ENCODE assay signal across 2 cellular contexts in the genomic region with DNA sequence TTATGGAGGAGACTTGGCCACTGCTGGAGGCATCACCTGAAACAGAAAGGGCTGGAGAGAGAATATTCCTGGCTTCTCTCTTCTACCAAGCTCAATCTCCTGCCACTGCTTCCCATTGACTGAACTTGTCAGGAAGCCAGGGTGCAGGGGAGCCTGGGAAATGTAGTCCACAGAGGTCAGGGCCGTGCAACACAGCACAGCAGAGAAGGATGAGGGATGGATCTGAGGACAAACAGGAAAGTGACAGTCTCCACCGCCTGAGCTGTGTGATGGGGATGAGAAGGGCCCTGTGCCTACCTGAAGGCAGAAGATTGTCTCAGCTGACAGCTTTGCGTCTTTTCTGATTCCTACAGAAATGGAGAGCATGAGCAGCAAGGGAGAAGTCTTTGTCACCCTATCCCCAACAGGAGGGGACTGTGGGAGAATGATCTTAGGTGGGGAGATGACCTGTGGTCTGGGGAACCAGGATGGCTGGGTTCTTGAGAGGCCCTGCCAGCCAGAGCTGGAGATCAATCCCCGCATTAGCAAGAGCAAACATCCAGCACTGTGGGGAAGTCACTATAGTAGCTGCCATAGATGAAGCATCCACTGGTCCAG.
TF ChIP-seq lines count a peak whose summit lies in the region.

No MANE protein-coding gene starts in this region.

TF ChIP-seq in IMR-90, 13 proteins besides CTCF, POLR2A, EP300 and RAD21:
- TF ChIP-seq, protein P1, sequence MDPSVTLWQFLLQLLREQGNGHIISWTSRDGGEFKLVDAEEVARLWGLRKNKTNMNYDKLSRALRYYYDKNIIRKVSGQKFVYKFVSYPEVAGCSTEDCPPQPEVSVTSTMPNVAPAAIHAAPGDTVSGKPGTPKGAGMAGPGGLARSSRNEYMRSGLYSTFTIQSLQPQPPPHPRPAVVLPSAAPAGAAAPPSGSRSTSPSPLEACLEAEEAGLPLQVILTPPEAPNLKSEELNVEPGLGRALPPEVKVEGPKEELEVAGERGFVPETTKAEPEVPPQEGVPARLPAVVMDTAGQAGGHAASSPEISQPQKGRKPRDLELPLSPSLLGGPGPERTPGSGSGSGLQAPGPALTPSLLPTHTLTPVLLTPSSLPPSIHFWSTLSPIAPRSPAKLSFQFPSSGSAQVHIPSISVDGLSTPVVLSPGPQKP (IDR thresholded peaks at IDR 0.05; ENCODE audit: borderline replicate concordance, low read depth, low read length): no peak
- no peak for TF ChIP-seq MAFK (IDR thresholded peaks at IDR 0.05; ENCODE audit: low read depth, low read length)
- no peak for TF ChIP-seq MAZ (IDR thresholded peaks at IDR 0.05; ENCODE audit: borderline replicate concordance, low read depth, low read length)
- TF ChIP-seq MXI1 (IDR thresholded peaks at IDR 0.05; ENCODE audit: borderline replicate concordance, low read depth, low read length): no peak
- TF ChIP-seq BHLHE40 (IDR thresholded peaks at IDR 0.05; ENCODE audit: low read depth, low read length): no peak
- TF ChIP-seq, protein P2, sequence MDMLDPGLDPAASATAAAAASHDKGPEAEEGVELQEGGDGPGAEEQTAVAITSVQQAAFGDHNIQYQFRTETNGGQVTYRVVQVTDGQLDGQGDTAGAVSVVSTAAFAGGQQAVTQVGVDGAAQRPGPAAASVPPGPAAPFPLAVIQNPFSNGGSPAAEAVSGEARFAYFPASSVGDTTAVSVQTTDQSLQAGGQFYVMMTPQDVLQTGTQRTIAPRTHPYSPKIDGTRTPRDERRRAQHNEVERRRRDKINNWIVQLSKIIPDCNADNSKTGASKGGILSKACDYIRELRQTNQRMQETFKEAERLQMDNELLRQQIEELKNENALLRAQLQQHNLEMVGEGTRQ (IDR thresholded peaks at IDR 0.05; ENCODE audit: low read depth, low read length): no peak
- no peak for TF ChIP-seq FOS (IDR thresholded peaks at IDR 0.05; ENCODE audit: low read depth, low read length)
- no peak for TF ChIP-seq RFX5 (IDR thresholded peaks at IDR 0.05; ENCODE audit: low read depth, low read length)

TF ChIP-seq in HepG2, 621 proteins besides CTCF, POLR2A, EP300 and RAD21 (continues in another document):
- TF ChIP-seq FOXJ3 (CRISPR knock-in tag; IDR thresholded peaks at IDR 0.05; ENCODE audit: borderline replicate concordance): no peak
- TF ChIP-seq SOX5 (CRISPR knock-in tag; IDR thresholded peaks at IDR 0.05; ENCODE audit: borderline replicate concordance): peak; percentile 61
- TF ChIP-seq THYN1 (CRISPR knock-in tag; IDR thresholded peaks at IDR 0.05; ENCODE audit: borderline replicate concordance, low read depth): 0 out of 2 replicates have a peak, but pooled peaks have one; percentile 25
- TF ChIP-seq, protein P3, sequence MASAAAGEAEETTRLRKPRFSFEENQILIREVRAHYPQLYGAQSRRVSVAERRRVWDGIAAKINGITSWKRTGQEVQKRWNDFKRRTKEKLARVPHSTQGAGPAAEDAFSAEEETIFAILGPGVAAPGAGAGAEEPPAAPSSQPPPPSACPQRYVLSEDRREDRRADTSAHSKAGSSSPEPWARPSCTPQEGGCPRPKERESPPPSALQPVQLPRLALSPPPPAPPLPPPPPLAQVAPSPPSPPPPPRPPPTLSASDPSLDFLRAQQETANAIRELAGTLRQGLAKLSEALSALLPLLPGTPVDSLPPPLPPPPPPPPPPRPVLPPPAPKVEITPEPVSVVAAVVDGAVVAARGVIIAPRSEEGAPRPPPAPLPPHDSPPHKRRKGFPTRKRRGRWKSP (CRISPR knock-in tag; IDR thresholded peaks at IDR 0.05): no peak
- TF ChIP-seq, protein P4, sequence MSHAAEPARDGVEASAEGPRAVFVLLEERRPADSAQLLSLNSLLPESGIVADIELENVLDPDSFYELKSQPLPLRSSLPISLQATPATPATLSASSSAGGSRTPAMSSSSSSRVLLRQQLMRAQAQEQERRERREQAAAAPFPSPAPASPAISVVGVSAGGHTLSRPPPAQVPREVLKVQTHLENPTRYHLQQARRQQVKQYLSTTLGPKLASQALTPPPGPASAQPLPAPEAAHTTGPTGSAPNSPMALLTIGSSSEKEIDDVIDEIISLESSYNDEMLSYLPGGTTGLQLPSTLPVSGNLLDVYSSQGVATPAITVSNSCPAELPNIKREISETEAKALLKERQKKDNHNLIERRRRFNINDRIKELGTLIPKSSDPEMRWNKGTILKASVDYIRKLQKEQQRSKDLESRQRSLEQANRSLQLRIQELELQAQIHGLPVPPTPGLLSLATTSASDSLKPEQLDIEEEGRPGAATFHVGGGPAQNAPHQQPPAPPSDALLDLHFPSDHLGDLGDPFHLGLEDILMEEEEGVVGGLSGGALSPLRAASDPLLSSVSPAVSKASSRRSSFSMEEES (CRISPR knock-in tag; IDR thresholded peaks at IDR 0.05): 0 out of 2 replicates have a peak, but pooled peaks have one; percentile 47
- TF ChIP-seq, protein P5, sequence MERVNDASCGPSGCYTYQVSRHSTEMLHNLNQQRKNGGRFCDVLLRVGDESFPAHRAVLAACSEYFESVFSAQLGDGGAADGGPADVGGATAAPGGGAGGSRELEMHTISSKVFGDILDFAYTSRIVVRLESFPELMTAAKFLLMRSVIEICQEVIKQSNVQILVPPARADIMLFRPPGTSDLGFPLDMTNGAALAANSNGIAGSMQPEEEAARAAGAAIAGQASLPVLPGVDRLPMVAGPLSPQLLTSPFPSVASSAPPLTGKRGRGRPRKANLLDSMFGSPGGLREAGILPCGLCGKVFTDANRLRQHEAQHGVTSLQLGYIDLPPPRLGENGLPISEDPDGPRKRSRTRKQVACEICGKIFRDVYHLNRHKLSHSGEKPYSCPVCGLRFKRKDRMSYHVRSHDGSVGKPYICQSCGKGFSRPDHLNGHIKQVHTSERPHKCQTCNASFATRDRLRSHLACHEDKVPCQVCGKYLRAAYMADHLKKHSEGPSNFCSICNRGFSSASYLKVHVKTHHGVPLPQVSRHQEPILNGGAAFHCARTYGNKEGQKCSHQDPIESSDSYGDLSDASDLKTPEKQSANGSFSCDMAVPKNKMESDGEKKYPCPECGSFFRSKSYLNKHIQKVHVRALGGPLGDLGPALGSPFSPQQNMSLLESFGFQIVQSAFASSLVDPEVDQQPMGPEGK (CRISPR knock-in tag; IDR thresholded peaks at IDR 0.05): peak; percentile 50
- TF ChIP-seq, protein P6, sequence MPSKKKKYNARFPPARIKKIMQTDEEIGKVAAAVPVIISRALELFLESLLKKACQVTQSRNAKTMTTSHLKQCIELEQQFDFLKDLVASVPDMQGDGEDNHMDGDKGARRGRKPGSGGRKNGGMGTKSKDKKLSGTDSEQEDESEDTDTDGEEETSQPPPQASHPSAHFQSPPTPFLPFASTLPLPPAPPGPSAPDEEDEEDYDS (CRISPR knock-in tag; IDR thresholded peaks at IDR 0.05): 0 out of 2 replicates have a peak, but pooled peaks have one; percentile 9
- TF ChIP-seq, protein P7, sequence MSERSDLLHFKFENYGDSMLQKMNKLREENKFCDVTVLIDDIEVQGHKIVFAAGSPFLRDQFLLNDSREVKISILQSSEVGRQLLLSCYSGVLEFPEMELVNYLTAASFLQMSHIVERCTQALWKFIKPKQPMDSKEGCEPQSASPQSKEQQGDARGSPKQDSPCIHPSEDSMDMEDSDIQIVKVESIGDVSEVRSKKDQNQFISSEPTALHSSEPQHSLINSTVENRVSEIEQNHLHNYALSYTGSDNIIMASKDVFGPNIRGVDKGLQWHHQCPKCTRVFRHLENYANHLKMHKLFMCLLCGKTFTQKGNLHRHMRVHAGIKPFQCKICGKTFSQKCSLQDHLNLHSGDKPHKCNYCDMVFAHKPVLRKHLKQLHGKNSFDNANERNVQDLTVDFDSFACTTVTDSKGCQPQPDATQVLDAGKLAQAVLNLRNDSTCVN (CRISPR knock-in tag; IDR thresholded peaks at IDR 0.05; ENCODE audit: borderline replicate concordance): peak; percentile 66; the same call in 1 of the 2 replicates
- TF ChIP-seq CBFB (CRISPR knock-in tag; IDR thresholded peaks at IDR 0.05): 0 out of 2 replicates have a peak, but pooled peaks have one; percentile 48
- 0 out of 2 replicates have a peak, but pooled peaks have one; percentile 17 for TF ChIP-seq ZNF605 (CRISPR knock-in tag; IDR thresholded peaks at IDR 0.05)
- TF ChIP-seq, protein P8, sequence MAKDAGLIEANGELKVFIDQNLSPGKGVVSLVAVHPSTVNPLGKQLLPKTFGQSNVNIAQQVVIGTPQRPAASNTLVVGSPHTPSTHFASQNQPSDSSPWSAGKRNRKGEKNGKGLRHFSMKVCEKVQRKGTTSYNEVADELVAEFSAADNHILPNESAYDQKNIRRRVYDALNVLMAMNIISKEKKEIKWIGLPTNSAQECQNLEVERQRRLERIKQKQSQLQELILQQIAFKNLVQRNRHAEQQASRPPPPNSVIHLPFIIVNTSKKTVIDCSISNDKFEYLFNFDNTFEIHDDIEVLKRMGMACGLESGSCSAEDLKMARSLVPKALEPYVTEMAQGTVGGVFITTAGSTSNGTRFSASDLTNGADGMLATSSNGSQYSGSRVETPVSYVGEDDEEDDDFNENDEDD (CRISPR knock-in tag; IDR thresholded peaks at IDR 0.05; ENCODE audit: borderline replicate concordance): no peak
- peak; percentile 40; the same call in 1 of the 2 replicates for TF ChIP-seq NR2F2 (IDR thresholded peaks at IDR 0.05; ENCODE audit: borderline replicate concordance, low read depth)
- no peak for TF ChIP-seq TGIF2 (CRISPR knock-in tag; IDR thresholded peaks at IDR 0.05)
- TF ChIP-seq, protein P9, sequence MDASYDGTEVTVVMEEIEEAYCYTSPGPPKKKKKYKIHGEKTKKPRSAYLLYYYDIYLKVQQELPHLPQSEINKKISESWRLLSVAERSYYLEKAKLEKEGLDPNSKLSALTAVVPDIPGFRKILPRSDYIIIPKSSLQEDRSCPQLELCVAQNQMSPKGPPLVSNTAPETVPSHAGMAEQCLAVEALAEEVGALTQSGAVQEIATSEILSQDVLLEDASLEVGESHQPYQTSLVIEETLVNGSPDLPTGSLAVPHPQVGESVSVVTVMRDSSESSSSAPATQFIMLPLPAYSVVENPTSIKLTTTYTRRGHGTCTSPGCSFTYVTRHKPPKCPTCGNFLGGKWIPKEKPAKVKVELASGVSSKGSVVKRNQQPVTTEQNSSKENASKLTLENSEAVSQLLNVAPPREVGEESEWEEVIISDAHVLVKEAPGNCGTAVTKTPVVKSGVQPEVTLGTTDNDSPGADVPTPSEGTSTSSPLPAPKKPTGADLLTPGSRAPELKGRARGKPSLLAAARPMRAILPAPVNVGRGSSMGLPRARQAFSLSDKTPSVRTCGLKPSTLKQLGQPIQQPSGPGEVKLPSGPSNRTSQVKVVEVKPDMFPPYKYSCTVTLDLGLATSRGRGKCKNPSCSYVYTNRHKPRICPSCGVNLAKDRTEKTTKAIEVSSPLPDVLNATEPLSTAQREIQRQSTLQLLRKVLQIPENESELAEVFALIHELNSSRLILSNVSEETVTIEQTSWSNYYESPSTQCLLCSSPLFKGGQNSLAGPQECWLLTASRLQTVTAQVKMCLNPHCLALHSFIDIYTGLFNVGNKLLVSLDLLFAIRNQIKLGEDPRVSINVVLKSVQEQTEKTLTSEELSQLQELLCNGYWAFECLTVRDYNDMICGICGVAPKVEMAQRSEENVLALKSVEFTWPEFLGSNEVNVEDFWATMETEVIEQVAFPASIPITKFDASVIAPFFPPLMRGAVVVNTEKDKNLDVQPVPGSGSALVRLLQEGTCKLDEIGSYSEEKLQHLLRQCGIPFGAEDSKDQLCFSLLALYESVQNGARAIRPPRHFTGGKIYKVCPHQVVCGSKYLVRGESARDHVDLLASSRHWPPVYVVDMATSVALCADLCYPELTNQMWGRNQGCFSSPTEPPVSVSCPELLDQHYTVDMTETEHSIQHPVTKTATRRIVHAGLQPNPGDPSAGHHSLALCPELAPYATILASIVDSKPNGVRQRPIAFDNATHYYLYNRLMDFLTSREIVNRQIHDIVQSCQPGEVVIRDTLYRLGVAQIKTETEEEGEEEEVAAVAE (CRISPR knock-in tag; IDR thresholded peaks at IDR 0.05; ENCODE audit: borderline replicate concordance): peak; percentile 90; the same call in 1 of the 2 replicates
- no peak for TF ChIP-seq SOX13 (IDR thresholded peaks at IDR 0.05)
- TF ChIP-seq SOX13 (CRISPR knock-in tag; conservative IDR thresholded peaks at IDR 0.05 in 1 of 2, IDR thresholded peaks at IDR 0.05 in 1 of 2): peak in 1 of 2 experiments; percentile 47; a peak in 1 of 4 replicates
- peak; percentile 69; the same call in 1 of the 2 replicates for TF ChIP-seq KDM4B (CRISPR knock-in tag; IDR thresholded peaks at IDR 0.05)
- no peak for TF ChIP-seq TAF15 (IDR thresholded peaks at IDR 0.05; ENCODE audit: low read depth, low read length, poor library complexity, severe bottlenecking)
- TF ChIP-seq, protein P10, sequence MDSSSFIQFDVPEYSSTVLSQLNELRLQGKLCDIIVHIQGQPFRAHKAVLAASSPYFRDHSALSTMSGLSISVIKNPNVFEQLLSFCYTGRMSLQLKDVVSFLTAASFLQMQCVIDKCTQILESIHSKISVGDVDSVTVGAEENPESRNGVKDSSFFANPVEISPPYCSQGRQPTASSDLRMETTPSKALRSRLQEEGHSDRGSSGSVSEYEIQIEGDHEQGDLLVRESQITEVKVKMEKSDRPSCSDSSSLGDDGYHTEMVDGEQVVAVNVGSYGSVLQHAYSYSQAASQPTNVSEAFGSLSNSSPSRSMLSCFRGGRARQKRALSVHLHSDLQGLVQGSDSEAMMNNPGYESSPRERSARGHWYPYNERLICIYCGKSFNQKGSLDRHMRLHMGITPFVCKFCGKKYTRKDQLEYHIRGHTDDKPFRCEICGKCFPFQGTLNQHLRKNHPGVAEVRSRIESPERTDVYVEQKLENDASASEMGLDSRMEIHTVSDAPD (CRISPR knock-in tag; IDR thresholded peaks at IDR 0.05): no peak
- 0 out of 2 replicates have a peak, but pooled peaks have one; percentile 31 for TF ChIP-seq ZNF136 (CRISPR knock-in tag; IDR thresholded peaks at IDR 0.05; ENCODE audit: low read depth)
- TF ChIP-seq, protein P11, sequence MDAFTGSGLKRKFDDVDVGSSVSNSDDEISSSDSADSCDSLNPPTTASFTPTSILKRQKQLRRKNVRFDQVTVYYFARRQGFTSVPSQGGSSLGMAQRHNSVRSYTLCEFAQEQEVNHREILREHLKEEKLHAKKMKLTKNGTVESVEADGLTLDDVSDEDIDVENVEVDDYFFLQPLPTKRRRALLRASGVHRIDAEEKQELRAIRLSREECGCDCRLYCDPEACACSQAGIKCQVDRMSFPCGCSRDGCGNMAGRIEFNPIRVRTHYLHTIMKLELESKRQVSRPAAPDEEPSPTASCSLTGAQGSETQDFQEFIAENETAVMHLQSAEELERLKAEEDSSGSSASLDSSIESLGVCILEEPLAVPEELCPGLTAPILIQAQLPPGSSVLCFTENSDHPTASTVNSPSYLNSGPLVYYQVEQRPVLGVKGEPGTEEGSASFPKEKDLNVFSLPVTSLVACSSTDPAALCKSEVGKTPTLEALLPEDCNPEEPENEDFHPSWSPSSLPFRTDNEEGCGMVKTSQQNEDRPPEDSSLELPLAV (CRISPR knock-in tag; conservative IDR thresholded peaks at IDR 0.05; ENCODE audit: low read depth): no peak
- TF ChIP-seq, protein P12, sequence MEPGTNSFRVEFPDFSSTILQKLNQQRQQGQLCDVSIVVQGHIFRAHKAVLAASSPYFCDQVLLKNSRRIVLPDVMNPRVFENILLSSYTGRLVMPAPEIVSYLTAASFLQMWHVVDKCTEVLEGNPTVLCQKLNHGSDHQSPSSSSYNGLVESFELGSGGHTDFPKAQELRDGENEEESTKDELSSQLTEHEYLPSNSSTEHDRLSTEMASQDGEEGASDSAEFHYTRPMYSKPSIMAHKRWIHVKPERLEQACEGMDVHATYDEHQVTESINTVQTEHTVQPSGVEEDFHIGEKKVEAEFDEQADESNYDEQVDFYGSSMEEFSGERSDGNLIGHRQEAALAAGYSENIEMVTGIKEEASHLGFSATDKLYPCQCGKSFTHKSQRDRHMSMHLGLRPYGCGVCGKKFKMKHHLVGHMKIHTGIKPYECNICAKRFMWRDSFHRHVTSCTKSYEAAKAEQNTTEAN (CRISPR knock-in tag; conservative IDR thresholded peaks at IDR 0.05): no peak
